1 cellular context compared by ENCODE assay signal in the genomic region with DNA sequence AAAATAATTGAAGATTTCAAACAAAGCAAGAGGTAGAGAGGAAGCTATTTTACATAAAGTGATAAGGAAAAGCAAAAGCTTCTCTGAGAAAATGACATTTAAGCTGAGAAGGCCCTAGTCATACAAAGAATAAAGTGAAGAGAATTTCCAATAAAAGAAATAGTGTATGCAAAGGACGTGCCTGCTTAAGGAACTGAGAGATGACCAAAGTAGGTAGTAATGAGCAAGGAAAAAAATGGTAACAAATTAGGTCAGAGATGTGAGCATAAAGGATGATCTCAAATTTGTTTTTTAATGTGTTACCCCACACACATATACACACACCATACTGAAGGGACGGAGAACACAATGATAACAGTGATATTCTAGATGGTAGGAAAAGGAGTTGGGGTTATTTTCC.
A peak's percentile ranks its signal among the peaks of the same experiment; 100 is the strongest.
TF ChIP-seq lines count a peak whose summit lies in the region.

No MANE protein-coding gene starts in this region.

TF ChIP-seq in GM12878, 131 proteins besides CTCF, POLR2A, EP300 and RAD21:
- TF ChIP-seq, protein P1, sequence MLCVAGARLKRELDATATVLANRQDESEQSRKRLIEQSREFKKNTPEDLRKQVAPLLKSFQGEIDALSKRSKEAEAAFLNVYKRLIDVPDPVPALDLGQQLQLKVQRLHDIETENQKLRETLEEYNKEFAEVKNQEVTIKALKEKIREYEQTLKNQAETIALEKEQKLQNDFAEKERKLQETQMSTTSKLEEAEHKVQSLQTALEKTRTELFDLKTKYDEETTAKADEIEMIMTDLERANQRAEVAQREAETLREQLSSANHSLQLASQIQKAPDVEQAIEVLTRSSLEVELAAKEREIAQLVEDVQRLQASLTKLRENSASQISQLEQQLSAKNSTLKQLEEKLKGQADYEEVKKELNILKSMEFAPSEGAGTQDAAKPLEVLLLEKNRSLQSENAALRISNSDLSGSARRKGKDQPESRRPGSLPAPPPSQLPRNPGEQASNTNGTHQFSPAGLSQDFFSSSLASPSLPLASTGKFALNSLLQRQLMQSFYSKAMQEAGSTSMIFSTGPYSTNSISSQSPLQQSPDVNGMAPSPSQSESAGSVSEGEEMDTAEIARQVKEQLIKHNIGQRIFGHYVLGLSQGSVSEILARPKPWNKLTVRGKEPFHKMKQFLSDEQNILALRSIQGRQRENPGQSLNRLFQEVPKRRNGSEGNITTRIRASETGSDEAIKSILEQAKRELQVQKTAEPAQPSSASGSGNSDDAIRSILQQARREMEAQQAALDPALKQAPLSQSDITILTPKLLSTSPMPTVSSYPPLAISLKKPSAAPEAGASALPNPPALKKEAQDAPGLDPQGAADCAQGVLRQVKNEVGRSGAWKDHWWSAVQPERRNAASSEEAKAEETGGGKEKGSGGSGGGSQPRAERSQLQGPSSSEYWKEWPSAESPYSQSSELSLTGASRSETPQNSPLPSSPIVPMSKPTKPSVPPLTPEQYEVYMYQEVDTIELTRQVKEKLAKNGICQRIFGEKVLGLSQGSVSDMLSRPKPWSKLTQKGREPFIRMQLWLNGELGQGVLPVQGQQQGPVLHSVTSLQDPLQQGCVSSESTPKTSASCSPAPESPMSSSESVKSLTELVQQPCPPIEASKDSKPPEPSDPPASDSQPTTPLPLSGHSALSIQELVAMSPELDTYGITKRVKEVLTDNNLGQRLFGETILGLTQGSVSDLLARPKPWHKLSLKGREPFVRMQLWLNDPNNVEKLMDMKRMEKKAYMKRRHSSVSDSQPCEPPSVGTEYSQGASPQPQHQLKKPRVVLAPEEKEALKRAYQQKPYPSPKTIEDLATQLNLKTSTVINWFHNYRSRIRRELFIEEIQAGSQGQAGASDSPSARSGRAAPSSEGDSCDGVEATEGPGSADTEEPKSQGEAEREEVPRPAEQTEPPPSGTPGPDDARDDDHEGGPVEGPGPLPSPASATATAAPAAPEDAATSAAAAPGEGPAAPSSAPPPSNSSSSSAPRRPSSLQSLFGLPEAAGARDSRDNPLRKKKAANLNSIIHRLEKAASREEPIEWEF (IDR thresholded peaks at IDR 0.05; ENCODE audit: insufficient replicate concordance, low read depth, low read length): no peak
- TF ChIP-seq SIN3A (IDR thresholded peaks at IDR 0.05; ENCODE audit: low read depth, low read length): no peak
- 0 out of 2 replicates have a peak, but pooled peaks have one; percentile 18 for TF ChIP-seq ZSCAN29 (IDR thresholded peaks at IDR 0.05)
- TF ChIP-seq TBL1XR1 (IDR thresholded peaks at IDR 0.05; ENCODE audit: low read depth, low read length): no peak
- TF ChIP-seq MTA2 (IDR thresholded peaks at IDR 0.05; ENCODE audit: low read depth): 0 out of 2 replicates have a peak, but pooled peaks have one; percentile 27
- peak; percentile 38; the same call in 1 of the 2 replicates for TF ChIP-seq CREB1 (IDR thresholded peaks at IDR 0.05; ENCODE audit: low read depth)
- TF ChIP-seq CREM (IDR thresholded peaks at IDR 0.05; ENCODE audit: low read depth): 0 out of 2 replicates have a peak, but pooled peaks have one; percentile 31
- TF ChIP-seq SPI1 (IDR thresholded peaks at IDR 0.05; ENCODE audit: borderline replicate concordance, insufficient read depth, low read depth, low read length): peak; percentile 8; the same call in 1 of the 2 replicates
- no peak for TF ChIP-seq HDAC2 (IDR thresholded peaks at IDR 0.05)
